In the genomic region with DNA sequence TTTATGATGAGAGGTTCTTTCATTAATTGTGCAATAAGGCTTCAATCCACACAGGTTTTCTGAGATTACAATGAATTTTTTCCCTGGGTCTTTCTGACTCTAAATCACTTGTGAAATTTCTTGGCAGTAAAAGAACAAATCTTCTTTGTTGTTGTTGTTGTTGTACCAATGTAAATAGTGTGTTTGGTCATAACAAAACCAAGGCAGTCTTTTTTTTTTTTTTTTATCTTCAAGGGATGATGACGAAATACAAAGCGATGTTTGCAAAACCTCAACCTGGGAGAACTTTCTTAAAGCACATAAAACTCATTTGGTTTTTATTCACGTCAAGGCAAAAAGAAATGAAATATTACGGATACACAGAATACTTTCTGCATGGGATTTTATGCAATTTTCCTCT, we compare ENCODE assay signal across 1 cellular context.
TF ChIP-seq lines count a peak whose summit lies in the region.

No MANE protein-coding gene starts in this region.

TF ChIP-seq in IMR-90, 13 proteins besides CTCF, POLR2A, EP300 and RAD21:
- TF ChIP-seq FOS (IDR thresholded peaks at IDR 0.05; ENCODE audit: low read depth, low read length), result no peak
- TF ChIP-seq CEBPB (IDR thresholded peaks at IDR 0.05; ENCODE audit: low read depth, low read length), result 0 out of 2 replicates have a peak, but pooled peaks have one; percentile 23
